Comparison of ENCODE assay signal across 13 cellular contexts in the genomic region with DNA sequence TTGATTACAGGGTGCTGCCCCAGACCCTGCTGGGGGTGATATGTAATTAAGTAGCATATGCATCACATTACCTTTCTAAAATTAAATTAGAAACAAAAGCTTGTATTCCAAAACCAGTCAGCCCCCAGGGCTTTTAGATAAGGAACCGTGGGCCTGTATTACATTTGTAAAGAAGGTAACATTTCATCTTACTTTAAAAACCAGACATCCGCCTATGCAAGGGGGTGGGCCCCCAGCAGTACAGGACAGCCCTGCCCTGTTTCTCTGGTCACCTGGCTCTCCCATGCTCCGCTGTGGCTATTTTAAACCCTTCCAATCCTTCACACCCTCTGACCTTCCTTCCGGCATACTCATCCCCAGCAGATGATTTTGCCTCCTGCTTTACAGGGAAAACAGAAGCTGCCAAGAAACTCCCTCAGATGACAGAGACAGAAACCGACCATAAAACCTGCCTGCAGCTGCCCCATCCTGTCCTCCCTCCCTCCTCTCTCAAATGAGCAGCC. TPM values are rescaled to one million over a fixed set of nuclear protein-coding genes. Genes with fewer than 3 reads are reported as not detected.
DNase-seq lines count a peak whose midpoint lies in the region; ATAC-seq and TF ChIP-seq lines count a peak whose summit lies in the region.
"Had no signal": no experiment of that assay in that cellular context is flagged by ENCODE, and none has a peak within 500 bp of the region (broad histone marks: within the 10 kb centered on the region; RNA-seq: fewer than 3 reads in every experiment).

No MANE protein-coding gene starts in this region.

- DNase-seq in NCI-H2227 (lab: John Stamatoyannopoulos, UW; ENCODE audit: unreplicated experiment) (peak; percentile 13), NCI-H2227 treated with DMSO at 0.1 percent for 48 hours (lab: John Stamatoyannopoulos, UW) (no peak), amniotic epithelial cell (ENCODE audit: low read depth) (peak; percentile 57), left ventricle myocardium inferior (no peak), NCI-H1930 (lab: John Stamatoyannopoulos, UW) (no peak)
- DNase-seq: activated CD4-positive, alpha-beta T cell treated with anti-CD3 and anti-CD28 coated beads, Interleukin-2, amount 50 U/mL, for 4 hours; activated naive CD8-positive, alpha-beta T cell treated with anti-CD3 and anti-CD28 coated beads, Interleukin-2, amount 10 ng/mL, durations not matched to agents 7 days and 5 days had no signal

- H3K27ac ChIP-seq in left ventricle myocardium inferior (replicated peaks) (peak overlapping the region; percentile 76), subcutaneous abdominal adipose tissue (ENCODE audit: low read depth, low read length) (peak overlapping the region; percentile 29)

- H3K4me3 ChIP-seq in left ventricle myocardium inferior (no peak overlapping the region), subcutaneous abdominal adipose tissue (ENCODE audit: low read depth in 1 of 5, low read length in 5 of 5) (no peak overlapping the region)

- H3K36me3 ChIP-seq in left ventricle myocardium inferior (no peaks in the 10 kb centered on the region), subcutaneous abdominal adipose tissue (ENCODE audit: control insufficient read depth in 5 of 5, insufficient read depth in 5 of 5, low read length in 5 of 5) (no peaks in the 10 kb centered on the region)

- H3K9ac ChIP-seq in subcutaneous abdominal adipose tissue (ENCODE audit: low read length in 5 of 5) = no peak overlapping the region

- H3K4me1 ChIP-seq in left ventricle myocardium inferior (peaks cover 57% of the 10 kb centered on the region), subcutaneous abdominal adipose tissue (ENCODE audit: control insufficient read depth in 5 of 5, insufficient read depth in 5 of 5, low read length in 5 of 5) (peaks cover 0 to 27% (median 18%) of the 10 kb centered on the region in 5 donors)

- TF ChIP-seq CTCF in left ventricle myocardium inferior (IDR thresholded peaks at IDR 0.05; ENCODE audit: borderline replicate concordance) = no peak

- intact Hi-C loops in left ventricle myocardium inferior (cut with micrococcal nuclease) = no loop called here

- H3K9me3 ChIP-seq in left ventricle myocardium inferior (replicated peaks) (no peaks in the 10 kb centered on the region), subcutaneous abdominal adipose tissue (ENCODE audit: control insufficient read depth in 5 of 5, low read length in 5 of 5) (no peaks in the 10 kb centered on the region)

- ATAC-seq in GM21529 (IDR thresholded peaks at IDR 0.05; ENCODE audit: unreplicated experiment) (no peak), HG02852 (IDR thresholded peaks at IDR 0.05; ENCODE audit: unreplicated experiment) (no peak)

- H3K27me3 ChIP-seq in left ventricle myocardium inferior (ENCODE audit: low read depth) (no peaks in the 10 kb centered on the region), subcutaneous abdominal adipose tissue (ENCODE audit: control insufficient read depth in 5 of 5, insufficient read depth in 4 of 5, low read length in 5 of 5) (peaks cover 0 to 8% (median 0%) of the 10 kb centered on the region in 5 donors)

RNA-seq across cellular contexts. Expression of gene KCNC4, which starts 21.9 kb away (rescaled TPM):
- total RNA-seq in left ventricle myocardium inferior = 6.1 TPM

RNA-seq across cellular contexts. Expression of gene SLC6A17, which starts 37.9 kb away (rescaled TPM):
- not detected for total RNA-seq in left ventricle myocardium inferior
- total RNA-seq: A673; activated naive CD8-positive, alpha-beta T cell treated with anti-CD3 and anti-CD28 coated beads, Interleukin-2, amount 10 ng/mL, durations not matched to agents 7 days and 5 days; NCI-H460; progenitor cell of endocrine pancreas had no signal

Comparison
In these comparisons a context has a peak if more than half of its experiments do, and no peak if none do; other contexts are left out.
1. DNase-seq: peak in NCI-H2227 (single experiment) and amniotic epithelial cell (single experiment); none in NCI-H2227 treated with DMSO at 0.1 percent for 48 hours (single experiment), left ventricle myocardium inferior (single experiment) and NCI-H1930 (0 of 2).